18 cellular contexts compared by ENCODE assay signal in the genomic region with DNA sequence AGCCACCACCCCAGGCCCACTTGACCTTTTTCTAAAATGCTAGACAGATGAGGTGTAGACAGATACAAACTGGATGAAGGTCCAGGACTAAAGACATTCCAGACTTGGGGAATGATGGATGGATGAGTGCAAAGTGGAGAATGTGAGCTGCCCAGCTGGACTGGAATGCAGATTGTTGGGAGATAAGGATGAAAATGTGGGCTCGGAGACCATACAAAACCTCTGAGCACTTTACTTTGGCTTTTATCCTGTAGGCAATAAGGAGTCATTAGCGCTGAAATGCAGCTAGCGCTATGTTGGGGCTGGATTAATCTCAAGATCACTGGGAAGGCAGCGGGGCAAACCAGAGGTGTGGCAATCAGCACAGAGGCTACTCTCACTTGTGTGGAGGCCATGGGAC.
"Had no signal": no experiment of that assay in that cellular context is flagged by ENCODE, and none has a peak within 500 bp of the region (broad histone marks: within the 10 kb centered on the region; RNA-seq: fewer than 3 reads in every experiment).

No MANE protein-coding gene starts in this region.

- H3K4me1 Mint-ChIP-seq: activated naive CD8-positive, alpha-beta T cell treated with anti-CD3 and anti-CD28 coated beads, Interleukin-2, amount 50 U/mL, for 24 hours had no signal

- H3K9me3 Mint-ChIP-seq: activated CD4-positive, alpha-beta T cell treated with anti-CD3 and anti-CD28 coated beads, Interleukin-2, amount 10 ng/mL, durations not matched to agents 7 days and 5 days; activated naive CD4-positive, alpha-beta T cell treated with anti-CD3 and anti-CD28 coated beads, Interleukin-2, amount 10 ng/mL, durations not matched to agents 7 days and 5 days; activated naive CD8-positive, alpha-beta T cell treated with anti-CD3 and anti-CD28 coated beads, Interleukin-2, amount 50 U/mL, for 24 hours; activated T-cell treated with anti-CD3 and anti-CD28 coated beads, Interleukin-2, amount 50 U/mL, for 4 hours; natural killer cell treated with Interleukin-12 subunit alpha and Interleukin-12 subunit beta and Interleukin-15 and Interleukin-18, amount 100 ng/mL, for 72 hours had no signal

- ATAC-seq: activated CD4-positive, CD25-positive, alpha-beta regulatory T cell treated with anti-CD3 and anti-CD28 coated beads, Interleukin-2, amount 50 U/mL, for 24 hours; activated naive CD8-positive, alpha-beta T cell treated with anti-CD3 and anti-CD28 coated beads, Interleukin-2, amount 50 U/mL, for 24 hours; activated T-cell treated with anti-CD3 and anti-CD28 coated beads, Interleukin-2, amount 50 U/mL, for 4 hours; left cardiac atrium; natural killer cell treated with Interleukin-12 subunit alpha and Interleukin-12 subunit beta and Interleukin-15 and Interleukin-18, amount 100 ng/mL, for 72 hours; stimulated activated naive CD8-positive, alpha-beta T cell treated with anti-CD3 and anti-CD28 coated beads, Interleukin-15, Interleukin-2, amounts not matched to agents 100 U/mL and 50 U/mL, for 24 hours had no signal

- H3K27ac Mint-ChIP-seq: activated CD4-positive, alpha-beta T cell treated with anti-CD3 and anti-CD28 coated beads, Interleukin-2, amount 10 ng/mL, durations not matched to agents 7 days and 5 days; activated naive CD4-positive, alpha-beta T cell treated with anti-CD3 and anti-CD28 coated beads, Interleukin-2, amount 10 ng/mL, durations not matched to agents 7 days and 5 days; activated naive CD8-positive, alpha-beta T cell treated with anti-CD3 and anti-CD28 coated beads, Interleukin-2, amount 50 U/mL, for 24 hours; natural killer cell treated with Interleukin-12 subunit alpha and Interleukin-12 subunit beta and Interleukin-15 and Interleukin-18, amount 100 ng/mL, for 72 hours; progenitor cell of endocrine pancreas had no signal

- H3K4me3 Mint-ChIP-seq: activated CD4-positive, alpha-beta T cell treated with anti-CD3 and anti-CD28 coated beads, Interleukin-2, amount 10 ng/mL, durations not matched to agents 7 days and 5 days; activated naive CD4-positive, alpha-beta T cell treated with anti-CD3 and anti-CD28 coated beads, Interleukin-2, amount 10 ng/mL, durations not matched to agents 7 days and 5 days; activated naive CD8-positive, alpha-beta T cell treated with anti-CD3 and anti-CD28 coated beads, Interleukin-2, amount 50 U/mL, for 24 hours; activated T-cell treated with anti-CD3 and anti-CD28 coated beads, Interleukin-2, amount 50 U/mL, for 4 hours; natural killer cell treated with Interleukin-12 subunit alpha and Interleukin-12 subunit beta and Interleukin-15 and Interleukin-18, amount 100 ng/mL, for 72 hours had no signal

- H3K36me3 Mint-ChIP-seq: activated naive CD4-positive, alpha-beta T cell treated with anti-CD3 and anti-CD28 coated beads, Interleukin-2, amount 10 ng/mL, durations not matched to agents 7 days and 5 days; natural killer cell treated with Interleukin-12 subunit alpha and Interleukin-12 subunit beta and Interleukin-15 and Interleukin-18, amount 100 ng/mL, for 72 hours had no signal

- H3K9me3 ChIP-seq: transverse colon had no signal

- H3K27me3 ChIP-seq: transverse colon had no signal

- H3K27me3 Mint-ChIP-seq: activated CD4-positive, alpha-beta T cell treated with anti-CD3 and anti-CD28 coated beads, Interleukin-2, amount 10 ng/mL, durations not matched to agents 7 days and 5 days; activated naive CD4-positive, alpha-beta T cell treated with anti-CD3 and anti-CD28 coated beads, Interleukin-2, amount 10 ng/mL, durations not matched to agents 7 days and 5 days; activated naive CD8-positive, alpha-beta T cell treated with anti-CD3 and anti-CD28 coated beads, Interleukin-2, amount 50 U/mL, for 24 hours; natural killer cell treated with Interleukin-12 subunit alpha and Interleukin-12 subunit beta and Interleukin-15 and Interleukin-18, amount 100 ng/mL, for 72 hours; progenitor cell of endocrine pancreas had no signal

- H3K4me3 ChIP-seq: transverse colon had no signal

- H3K27ac ChIP-seq: transverse colon had no signal

- DNase-seq: activated CD4-positive, alpha-beta T cell treated with anti-CD3 and anti-CD28 coated beads, Interleukin-2, amount 10 ng/mL, durations not matched to agents 7 days and 5 days; activated CD8-positive, alpha-beta memory T cell treated with anti-CD3 and anti-CD28 coated beads, Interleukin-2, amount 50 U/mL, for 4 hours; activated naive CD4-positive, alpha-beta T cell treated with anti-CD3 and anti-CD28 coated beads, Interleukin-2, amount 10 ng/mL, durations not matched to agents 7 days and 5 days; activated naive CD8-positive, alpha-beta T cell treated with anti-CD3 and anti-CD28 coated beads, Interleukin-2, amount 50 U/mL, for 24 hours; activated T-cell treated with anti-CD3 and anti-CD28 coated beads, Interleukin-2, amount 50 U/mL, for 4 hours; dermis blood vessel endothelial cell; effector memory CD4-positive, alpha-beta T cell; left cardiac atrium; occipital lobe; stimulated activated CD4-positive, alpha-beta T cell treated with anti-CD3 and anti-CD28 coated beads, Interleukin-2, amount 100 ng/mL, for 24 hours; stimulated activated naive CD8-positive, alpha-beta T cell treated with anti-CD3 and anti-CD28 coated beads, Interleukin-15, Interleukin-2, amounts not matched to agents 100 U/mL and 50 U/mL, for 24 hours; substantia nigra; T-helper 1 cell; T-helper 9 cell; transverse colon had no signal
